ENCODE assay signal across 18 cellular contexts in genomic region chr14:71327691-71328090, GRCh38. TPM values are rescaled to one million over a fixed set of nuclear protein-coding genes. Genes with fewer than 3 reads are reported as not detected.
A peak's percentile ranks its signal among the peaks of the same experiment; 100 is the strongest.
DNase-seq lines count a peak whose midpoint lies in the region; ATAC-seq and TF ChIP-seq lines count a peak whose summit lies in the region.
"Had no signal": no experiment of that assay in that cellular context is flagged by ENCODE, and none has a peak within 500 bp of the region (broad histone marks: within the 10 kb centered on the region; RNA-seq: fewer than 3 reads in every experiment).

No MANE protein-coding gene starts in this region.

- H3K4me1 ChIP-seq in CD4-positive, CD25-positive, alpha-beta regulatory T cell (ENCODE audit: control insufficient read depth, insufficient read depth, low read length, poor library complexity, severe bottlenecking) = peaks cover 45% of the 10 kb centered on the region

- peaks cover 52 to 69% (median 65%) of the 10 kb centered on the region in 4 donors for H3K4me1 Mint-ChIP-seq in CD4-positive, CD25-positive, alpha-beta regulatory T cell
- peaks cover 67% of the 10 kb centered on the region for H3K4me1 Mint-ChIP-seq in central memory CD8-positive, alpha-beta T cell
- H3K4me1 Mint-ChIP-seq in natural killer cell = peaks cover 51 to 60% of the 10 kb centered on the region in 2 donors

- peak overlapping the region in 2 of 3 donors; percentile 25 to 91 for H3K27ac Mint-ChIP-seq in CD4-positive, CD25-positive, alpha-beta regulatory T cell
- peak overlapping the region; percentile 54 for H3K27ac Mint-ChIP-seq in central memory CD8-positive, alpha-beta T cell (ENCODE audit: low read depth)
- peak overlapping the region; percentile 67 to 89 for H3K27ac Mint-ChIP-seq in natural killer cell

- H3K36me3 ChIP-seq in CD4-positive, CD25-positive, alpha-beta regulatory T cell (ENCODE audit: control insufficient read depth, insufficient read depth, low read length) = no peaks in the 10 kb centered on the region

- H3K27ac ChIP-seq in CD4-positive, CD25-positive, alpha-beta regulatory T cell (ENCODE audit: insufficient read depth, low read length, poor library complexity, severe bottlenecking) = no peak overlapping the region

- TF ChIP-seq CTCF in natural killer cell (IDR thresholded peaks at IDR 0.05) = no peak

- no peak overlapping the region for H3K4me3 ChIP-seq in CD4-positive, CD25-positive, alpha-beta regulatory T cell (ENCODE audit: low read depth, low read length)

- H3K9me3 Mint-ChIP-seq in CD4-positive, CD25-positive, alpha-beta regulatory T cell = no peaks in the 10 kb centered on the region
- no peaks in the 10 kb centered on the region for H3K9me3 Mint-ChIP-seq in central memory CD8-positive, alpha-beta T cell
- H3K9me3 Mint-ChIP-seq in natural killer cell = no peaks in the 10 kb centered on the region

- no peak for ATAC-seq in CD4-positive, CD25-positive, alpha-beta regulatory T cell (ENCODE audit: low read depth in 2 of 2)
- peak; percentile 8 for ATAC-seq in HG03378 (IDR thresholded peaks at IDR 0.05; ENCODE audit: unreplicated experiment)
- ATAC-seq in central memory CD8-positive, alpha-beta T cell (replicated peaks; ENCODE audit: extremely low read depth, poor library complexity, severe bottlenecking) = no peak
- no peak for ATAC-seq in natural killer cell
- ATAC-seq in GM21390 (IDR thresholded peaks at IDR 0.05; ENCODE audit: unreplicated experiment) = no peak
- no peak for ATAC-seq in HG03342 (IDR thresholded peaks at IDR 0.05; ENCODE audit: unreplicated experiment)
- ATAC-seq: HCT116, sciatic nerve had no signal

- H3K36me3 Mint-ChIP-seq in CD4-positive, CD25-positive, alpha-beta regulatory T cell = peaks cover 16% of the 10 kb centered on the region
- H3K36me3 Mint-ChIP-seq in central memory CD8-positive, alpha-beta T cell (ENCODE audit: insufficient read depth) = peaks cover 5% of the 10 kb centered on the region
- no peaks in the 10 kb centered on the region for H3K36me3 Mint-ChIP-seq in natural killer cell

- intact Hi-C loops in natural killer cell (cut with micrococcal nuclease) = no loop called here

- no peaks in the 10 kb centered on the region for H3K27me3 Mint-ChIP-seq in CD4-positive, CD25-positive, alpha-beta regulatory T cell
- no peaks in the 10 kb centered on the region for H3K27me3 Mint-ChIP-seq in central memory CD8-positive, alpha-beta T cell
- H3K27me3 Mint-ChIP-seq in natural killer cell (ENCODE audit: low read depth in 2 of 2) = no peaks in the 10 kb centered on the region

- H3K27me3 ChIP-seq in CD4-positive, CD25-positive, alpha-beta regulatory T cell (ENCODE audit: control insufficient read depth, insufficient read depth, low read length) = no peaks in the 10 kb centered on the region

- H3K9me3 ChIP-seq in CD4-positive, CD25-positive, alpha-beta regulatory T cell (ENCODE audit: control insufficient read depth in 2 of 2, low read length in 2 of 2) = no peaks in the 10 kb centered on the region

- H3K4me3 Mint-ChIP-seq in CD4-positive, CD25-positive, alpha-beta regulatory T cell = no peak overlapping the region
- H3K4me3 Mint-ChIP-seq in central memory CD8-positive, alpha-beta T cell = no peak overlapping the region
- H3K4me3 Mint-ChIP-seq in natural killer cell = no peak overlapping the region

- DNase-seq in CD4-positive, CD25-positive, alpha-beta regulatory T cell = no peak
- DNase-seq in central memory CD8-positive, alpha-beta T cell (ENCODE audit: low spot score in 2 of 2) = no peak
- DNase-seq in natural killer cell (no peak), DMS114 treated with DMSO at 0.1 percent for 48 hours (lab: John Stamatoyannopoulos, UW; ENCODE audit: unreplicated experiment) (no peak), amniotic stem cell (lab: John Stamatoyannopoulos, UW) (no peak)
- DNase-seq: activated CD4-positive, alpha-beta T cell treated with anti-CD3 and anti-CD28 coated beads, Interleukin-2, amount 50 U/mL, for 1 hour; activated T-cell treated with anti-CD3 and anti-CD28 coated beads, Interleukin-2, amount 50 U/mL, for 48 hours; amygdala; GDM1; islet precursor cell; NCI-H187 treated with DMSO at 0.1 percent for 48 hours; occipital lobe; stimulated activated CD4-positive, alpha-beta T cell treated with anti-CD3 and anti-CD28 coated beads, Interleukin-2, amount 100 ng/mL, for 48 hours had no signal

RNA-seq across cellular contexts. Expression of gene SIPA1L1, which starts 7.4 kb away (rescaled TPM):
- 45.6 TPM for total RNA-seq in CD4-positive, CD25-positive, alpha-beta regulatory T cell
- polyA plus RNA-seq in CD4-positive, CD25-positive, alpha-beta regulatory T cell = 10 to 100 TPM; 11.0 to 12.6 (median 11.8) TPM
- 10 to 100 TPM; 43.6 to 61.7 (median 45.3) TPM for total RNA-seq in natural killer cell
